In genomic region chr6:123648020-123648580, GRCh38 we compare ENCODE assay signal across 26 cellular contexts. TPM values are rescaled to one million over a fixed set of nuclear protein-coding genes. Genes with fewer than 3 reads are reported as not detected.
A peak's percentile ranks its signal among the peaks of the same experiment; 100 is the strongest.
DNase-seq lines count a peak whose midpoint lies in the region; ATAC-seq and TF ChIP-seq lines count a peak whose summit lies in the region.
"Had no signal": no experiment of that assay in that cellular context is flagged by ENCODE, and none has a peak within 500 bp of the region (broad histone marks: within the 10 kb centered on the region; RNA-seq: fewer than 3 reads in every experiment).

No MANE protein-coding gene starts in this region.

- H3K27ac ChIP-seq in liver (ENCODE audit: low read depth in 1 of 2, low read length in 2 of 2), result no peak overlapping the region
- H3K27ac ChIP-seq: BLaER1 had no signal

- H3K4me3 Mint-ChIP-seq in type B pancreatic cell, result no peak overlapping the region
- H3K4me3 Mint-ChIP-seq: CD14-positive monocyte; CD4-positive, alpha-beta memory T cell; CD4-positive, CD25-positive, alpha-beta regulatory T cell; CD8-positive, alpha-beta memory T cell had no signal

- no peaks in the 10 kb centered on the region for H3K4me1 Mint-ChIP-seq in type B pancreatic cell (ENCODE audit: unreplicated experiment)
- H3K4me1 Mint-ChIP-seq: CD14-positive monocyte; CD4-positive, alpha-beta memory T cell; CD4-positive, CD25-positive, alpha-beta regulatory T cell; CD8-positive, alpha-beta memory T cell had no signal

- DNase-seq in left lobe of liver (ENCODE audit: low spot score), result no peak
- no peak for DNase-seq in sciatic nerve (ENCODE audit: low spot score)
- DNase-seq in activated gamma-delta T cell treated with Interleukin-2 at 50 U/mL for 16 hours, result no peak
- no peak for DNase-seq in stimulated activated CD4-positive, alpha-beta T cell treated with anti-CD3 and anti-CD28 coated beads, Interleukin-12 subunit alpha, Interleukin-12 subunit beta, amount 100 ng/mL, for 4 hours
- no peak for DNase-seq in type B pancreatic cell (ENCODE audit: extremely low spot score, unreplicated experiment)
- DNase-seq: 8988T; ACHN; BE2C; C1 segment of cervical spinal cord; CD4-positive, alpha-beta memory T cell; CD4-positive, CD25-positive, alpha-beta regulatory T cell; CD8-positive, alpha-beta memory T cell; COR-L47; DMS 273 treated with DMSO at 0.1 percent for 48 hours; DMS153; DMS53; DMS79; DND-41; EL; GDM1 had no signal

- intact Hi-C loops in sciatic nerve (cut with DNase I), result no loop called here

- no peak for TF ChIP-seq RAD21 in liver (IDR thresholded peaks at IDR 0.05)

- H3K27ac Mint-ChIP-seq in type B pancreatic cell, result no peak overlapping the region
- H3K27ac Mint-ChIP-seq: CD14-positive monocyte; CD4-positive, alpha-beta memory T cell; CD4-positive, CD25-positive, alpha-beta regulatory T cell; CD8-positive, alpha-beta memory T cell had no signal

- no peaks in the 10 kb centered on the region for H3K27me3 Mint-ChIP-seq in type B pancreatic cell
- H3K27me3 Mint-ChIP-seq: CD4-positive, alpha-beta memory T cell; CD4-positive, CD25-positive, alpha-beta regulatory T cell; CD8-positive, alpha-beta memory T cell had no signal

- 36% methylated on average over 1 of the region's 1 CpG for WGBS in liver

- H3K36me3 Mint-ChIP-seq in type B pancreatic cell, result no peaks in the 10 kb centered on the region
- H3K36me3 Mint-ChIP-seq: CD14-positive monocyte; CD4-positive, alpha-beta memory T cell; CD4-positive, CD25-positive, alpha-beta regulatory T cell; CD8-positive, alpha-beta memory T cell had no signal

- H3K4me3 ChIP-seq in liver (ENCODE audit: low read depth in 1 of 3, low read length in 3 of 3), result no peak overlapping the region
- H3K4me3 ChIP-seq: BLaER1, GM12878 had no signal

- peaks cover 0 to 4% (median 0%) of the 10 kb centered on the region in 4 donors for H3K9me3 ChIP-seq in liver (ENCODE audit: control insufficient read depth in 4 of 4, low read length in 3 of 4)
- H3K9me3 ChIP-seq: BE2C, BLaER1 had no signal

- no peaks in the 10 kb centered on the region for H3K9me3 Mint-ChIP-seq in type B pancreatic cell

- H3K27me3 ChIP-seq in liver (ENCODE audit: control insufficient read depth in 4 of 4, insufficient read depth in 4 of 4, low read length in 3 of 4), result peaks cover 0 to 2% (median 0%) of the 10 kb centered on the region in 4 donors
- H3K27me3 ChIP-seq: BE2C, BLaER1 had no signal

- no peak overlapping the region for H3K9ac ChIP-seq in liver (ENCODE audit: low read depth in 1 of 2, low read length in 2 of 2)
- H3K9ac ChIP-seq: BLaER1 had no signal

- no peaks in the 10 kb centered on the region for H3K36me3 ChIP-seq in liver (ENCODE audit: control insufficient read depth in 4 of 4, insufficient read depth in 3 of 4, low read depth in 1 of 4, low read length in 3 of 4)
- H3K36me3 ChIP-seq: BE2C, BLaER1 had no signal

- H3K4me1 ChIP-seq in liver (ENCODE audit: control insufficient read depth in 4 of 4, insufficient read depth in 4 of 4, low read length in 3 of 4), result no peaks in the 10 kb centered on the region
- H3K4me1 ChIP-seq: BE2C, BLaER1 had no signal

- ATAC-seq in left lobe of liver, result peak; percentile 26
- ATAC-seq in sciatic nerve, result peak; percentile 59
- ATAC-seq: GM12878 had no signal

- no peak for TF ChIP-seq CTCF in liver (IDR thresholded peaks at IDR 0.05; ENCODE audit: low read depth, low read length, missing input control)
- no peak for TF ChIP-seq CTCF in type B pancreatic cell (conservative IDR thresholded peaks at IDR 0.05)

TF ChIP-seq in liver, 16 proteins besides CTCF, POLR2A, EP300 and RAD21:
- TF ChIP-seq YY1 (IDR thresholded peaks at IDR 0.05) (peak; percentile 19), EGR1 (IDR thresholded peaks at IDR 0.05; ENCODE audit: low read depth in 2 of 2) (no peak), RXRA (IDR thresholded peaks at IDR 0.05) (peak in 1 of 2 donors; percentile 53), HNF4A (conservative IDR thresholded peaks at IDR 0.05) (peak; percentile 25 to 53)

RNA-seq across cellular contexts. Expression of gene TRDN, which starts 11.3 kb away (rescaled TPM):
- not detected for total RNA-seq in left lobe of liver
- total RNA-seq in liver, result under 1 TPM; 0.08 to 0.79 TPM
- not detected for polyA plus RNA-seq in liver
- 4.2 TPM for total RNA-seq in sciatic nerve
- total RNA-seq in type B pancreatic cell (ENCODE audit: low replicate concordance), result 0.34 and 1.3 TPM in 2 replicates
- total RNA-seq: CD4-positive, alpha-beta memory T cell; CD4-positive, CD25-positive, alpha-beta regulatory T cell; CD8-positive, alpha-beta memory T cell; G401; GM12878 had no signal
- polyA plus RNA-seq: AG04450; CD14-positive monocyte; CD4-positive, alpha-beta memory T cell; CD4-positive, CD25-positive, alpha-beta regulatory T cell; CD8-positive, alpha-beta memory T cell; GM12878 had no signal
